ENCODE assay signal across 8 cellular contexts in the genomic region with DNA sequence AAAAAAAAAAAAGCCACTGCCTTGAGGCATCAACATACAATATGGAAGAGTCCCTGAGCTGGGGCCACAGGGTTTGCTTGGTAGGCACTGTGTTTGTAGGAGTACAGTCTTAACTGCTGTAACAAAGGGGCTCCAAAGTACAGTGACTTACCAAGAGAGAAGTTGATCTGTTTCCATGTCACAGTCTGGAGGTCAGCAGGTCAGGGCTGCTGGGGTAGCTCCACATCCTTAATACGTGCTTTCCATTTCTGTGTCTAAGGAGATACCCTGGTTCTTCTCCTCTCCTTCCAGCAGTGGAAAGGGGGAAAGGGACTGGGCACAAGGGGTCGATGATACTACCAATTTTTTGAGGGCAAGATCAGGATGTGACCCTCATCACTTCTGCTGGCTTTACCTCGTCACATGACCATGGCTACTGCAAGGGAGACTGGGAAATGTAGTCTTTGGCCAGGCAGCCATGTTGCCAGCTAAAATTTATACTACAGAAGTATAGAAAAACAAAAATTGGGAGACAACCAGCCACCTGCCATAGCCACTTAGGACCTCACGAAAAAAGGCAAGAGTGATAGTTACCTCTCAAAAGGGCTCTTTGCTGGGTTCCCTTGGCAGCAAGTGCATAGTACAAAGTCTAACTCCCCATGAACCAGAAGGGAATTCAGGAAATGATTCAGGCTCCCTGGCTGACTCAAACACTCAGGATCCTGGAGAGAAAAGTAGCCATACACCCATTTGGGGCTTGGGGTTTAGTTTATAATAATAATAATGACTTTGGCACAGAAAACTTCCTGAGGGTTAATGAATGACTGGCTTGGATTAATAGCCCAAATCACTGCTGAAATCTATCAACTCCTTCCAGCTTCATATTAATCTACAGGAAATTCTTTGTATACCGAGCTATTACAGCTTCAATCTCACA. TPM values are rescaled to one million over a fixed set of nuclear protein-coding genes. Genes with fewer than 3 reads are reported as not detected.
DNase-seq lines count a peak whose midpoint lies in the region; ATAC-seq and TF ChIP-seq lines count a peak whose summit lies in the region.

No MANE protein-coding gene starts in this region.

- H3K9me3 ChIP-seq in uterus, result no peaks in the 10 kb centered on the region

- H3K9me3 Mint-ChIP-seq in activated naive CD4-positive, alpha-beta T cell treated with anti-CD3 and anti-CD28 coated beads, Interleukin-2, amount 50 U/mL, for 24 hours, result no peaks in the 10 kb centered on the region
- H3K9me3 Mint-ChIP-seq in nephron, result no peaks in the 10 kb centered on the region

- intact Hi-C loops in uterus (cut with DNase I; ENCODE audit: low total_unique reads), result no loop called here

- no peak for TF ChIP-seq POLR2A in uterus (IDR thresholded peaks at IDR 0.05)

- peak overlapping the region; percentile 51 for H3K27ac Mint-ChIP-seq in activated naive CD4-positive, alpha-beta T cell treated with anti-CD3 and anti-CD28 coated beads, Interleukin-2, amount 50 U/mL, for 24 hours
- H3K27ac Mint-ChIP-seq in nephron, result peak overlapping the region; percentile 33 to 87 (median 80)

- in situ Hi-C loops in GM13977 (cut with MboI; ENCODE audit: low pct_unique_long_range_greater_than_20kb, low sequenced_read_pairs, unreplicated experiment), result no loop called here

- peaks cover 17% of the 10 kb centered on the region for H3K36me3 Mint-ChIP-seq in activated naive CD4-positive, alpha-beta T cell treated with anti-CD3 and anti-CD28 coated beads, Interleukin-2, amount 50 U/mL, for 24 hours
- peaks cover 3% of the 10 kb centered on the region for H3K36me3 Mint-ChIP-seq in nephron (ENCODE audit: low read depth)

- no peak overlapping the region for H3K4me3 Mint-ChIP-seq in activated naive CD4-positive, alpha-beta T cell treated with anti-CD3 and anti-CD28 coated beads, Interleukin-2, amount 50 U/mL, for 24 hours
- peak overlapping the region in 1 of 3 experiments; percentile 41 for H3K4me3 Mint-ChIP-seq in nephron

- H3K27me3 ChIP-seq in uterus, result no peaks in the 10 kb centered on the region

- H3K4me1 Mint-ChIP-seq in activated naive CD4-positive, alpha-beta T cell treated with anti-CD3 and anti-CD28 coated beads, Interleukin-2, amount 50 U/mL, for 24 hours, result peaks cover 32% of the 10 kb centered on the region
- H3K4me1 Mint-ChIP-seq in nephron, result peaks cover 39% of the 10 kb centered on the region

- ATAC-seq in esophagus mucosa (peak; percentile 29), HG02852 (IDR thresholded peaks at IDR 0.05; ENCODE audit: unreplicated experiment) (no peak)

- H3K36me3 ChIP-seq in uterus, result no peaks in the 10 kb centered on the region

- no peak for DNase-seq in activated naive CD4-positive, alpha-beta T cell (lab: John Stamatoyannopoulos, UW)
- peak; percentile 52 for DNase-seq in RPMI7951 (ENCODE audit: low read depth)
- no peak for DNase-seq in GM13977 (ENCODE audit: low spot score)
- no peak for DNase-seq in uterus

- no peak overlapping the region for H3K4me3 ChIP-seq in uterus

- no peaks in the 10 kb centered on the region for H3K27me3 Mint-ChIP-seq in activated naive CD4-positive, alpha-beta T cell treated with anti-CD3 and anti-CD28 coated beads, Interleukin-2, amount 50 U/mL, for 24 hours
- no peaks in the 10 kb centered on the region for H3K27me3 Mint-ChIP-seq in nephron (ENCODE audit: low read depth)

- H3K4me1 ChIP-seq in uterus, result no peaks in the 10 kb centered on the region

- TF ChIP-seq CTCF in nephron (IDR thresholded peaks at IDR 0.05; ENCODE audit: unreplicated experiment in 3 of 3) (no peak), GM13977 (IDR thresholded peaks at IDR 0.05; ENCODE audit: extremely low read depth, insufficient read depth, missing control alignments) (no peak), uterus (IDR thresholded peaks at IDR 0.05) (no peak)

- peak overlapping the region in 1 of 2 donors; percentile 14 for H3K27ac ChIP-seq in uterus

RNA-seq across cellular contexts. Expression of a gene that starts 52.7 kb away (rescaled TPM):
- 198 and 209 TPM in 2 replicates for total RNA-seq in RPMI7951 (2014; rRNA removed; shearing (Covaris generic))
- total RNA-seq in esophagus mucosa, result 236 TPM
- 100 to 1,000 TPM; 119 to 324 (median 148) TPM for total RNA-seq in uterus
